ENCODE assay signal across 10 cellular contexts in genomic region chr3:57544181-57545125, GRCh38. TPM values are rescaled to one million over a fixed set of nuclear protein-coding genes. Genes with fewer than 3 reads are reported as not detected.
DNase-seq lines count a peak whose midpoint lies in the region; ATAC-seq and TF ChIP-seq lines count a peak whose summit lies in the region.
"Had no signal": no experiment of that assay in that cellular context is flagged by ENCODE, and none has a peak within 500 bp of the region (broad histone marks: within the 10 kb centered on the region; RNA-seq: fewer than 3 reads in every experiment).

TSS of gene DNAH12 (minus strand) at chr3:57544344. CDS start at chr3:57542870, 1,474 bp downstream.

- H4K20me1 ChIP-seq in Karpas-422 (ENCODE audit: insufficient read depth, low read depth, low read length), result no peaks in the 10 kb centered on the region

- no peaks in the 10 kb centered on the region for H3K79me2 ChIP-seq in Karpas-422 (ENCODE audit: low read length)

- H3K27me3 Mint-ChIP-seq in glutamatergic neuron (ENCODE audit: unreplicated experiment), result no peaks in the 10 kb centered on the region

- no peak within 1 kb of the TSS for H3K9ac ChIP-seq in Karpas-422 (ENCODE audit: low read length)

- H3K4me1 Mint-ChIP-seq in glutamatergic neuron (ENCODE audit: low read depth, unreplicated experiment), result peaks cover 4% of the 10 kb centered on the region

- H3K9me2 ChIP-seq in Karpas-422 (replicated peaks; ENCODE audit: insufficient read depth, low read length), result no peaks in the 10 kb centered on the region

- peak within 1 kb of the TSS; percentile 79 for H3K4me3 Mint-ChIP-seq in glutamatergic neuron (ENCODE audit: unreplicated experiment)

- H3K36me3 Mint-ChIP-seq in glutamatergic neuron (ENCODE audit: unreplicated experiment), result no peaks in the 10 kb centered on the region

- DNase-seq in DMS153 (lab: John Stamatoyannopoulos, UW), result peak; percentile 80
- peak; percentile 54 for DNase-seq in Karpas-422
- peak; percentile 51 for DNase-seq in SW480 (ENCODE audit: low spot score)
- peak; percentile 86 for DNase-seq in glutamatergic neuron
- no peak for DNase-seq in skeletal muscle cell (ENCODE audit: low read depth)
- DNase-seq in HPDE6-E6E7 (ENCODE audit: extremely low spot score), result no peak

- no peak within 1 kb of the TSS for H3K27ac Mint-ChIP-seq in glutamatergic neuron (ENCODE audit: unreplicated experiment)

- H2AFZ ChIP-seq in Karpas-422 (ENCODE audit: low read length), result no peak within 1 kb of the TSS

- no peaks in the 10 kb centered on the region for H3K9me3 ChIP-seq in Karpas-422 (ENCODE audit: low read length)

- H3K9me3 Mint-ChIP-seq in glutamatergic neuron (ENCODE audit: unreplicated experiment), result no peaks in the 10 kb centered on the region

- peaks cover 17% of the 10 kb centered on the region for H3K4me1 ChIP-seq in Karpas-422 (ENCODE audit: low read length)

- no peak within 1 kb of the TSS for H3K27ac ChIP-seq in Karpas-422 (ENCODE audit: low read length)
- H3K27ac ChIP-seq: epithelial cell of prostate, HL-60 had no signal

- ATAC-seq in HG03457 (IDR thresholded peaks at IDR 0.05; ENCODE audit: unreplicated experiment) (no peak), GM21717 (IDR thresholded peaks at IDR 0.05; ENCODE audit: unreplicated experiment) (no peak)

- H3K4me2 ChIP-seq in Karpas-422 (ENCODE audit: low read depth, low read length, poor library complexity, severe bottlenecking), result peak within 1 kb of the TSS; percentile 2

- no peak within 1 kb of the TSS for H3K4me3 ChIP-seq in Karpas-422 (ENCODE audit: low read length)
- peak within 1 kb of the TSS; percentile 28 for H3K4me3 ChIP-seq in skeletal muscle cell (ENCODE audit: low read depth, low read length)

- no peaks in the 10 kb centered on the region for H3K27me3 ChIP-seq in Karpas-422 (ENCODE audit: low read length)

- no peaks in the 10 kb centered on the region for H3K36me3 ChIP-seq in Karpas-422 (ENCODE audit: insufficient read depth, low read length)

- no peak for TF ChIP-seq CTCF in glutamatergic neuron (IDR thresholded peaks at IDR 0.05; ENCODE audit: partially characterized antibody, unreplicated experiment)

RNA-seq across cellular contexts. Expression of gene DNAH12, which starts in this region (rescaled TPM):
- 0.43 TPM in 1 of 2 replicates, not detected in the other for total RNA-seq in Karpas-422 (2014; rRNA removed; shearing (Covaris generic); ENCODE audit: low replicate concordance)
- 0.22 TPM for total RNA-seq in glutamatergic neuron (ENCODE audit: unreplicated experiment)

Comparison
In these comparisons a context has a peak if more than half of its experiments do, and no peak if none do; other contexts are left out.
1. Peak in DNase-seq and H3K4me2 ChIP-seq in Karpas-422; RNA of the gene not detected or under 1 TPM.
2. Peak in DNase-seq in glutamatergic neuron; RNA of the gene not detected or under 1 TPM.
3. DNase-seq: peak in DMS153 (single experiment) and SW480 (single experiment); none in skeletal muscle cell (single experiment) and HPDE6-E6E7 (single experiment).